In the genomic region with DNA sequence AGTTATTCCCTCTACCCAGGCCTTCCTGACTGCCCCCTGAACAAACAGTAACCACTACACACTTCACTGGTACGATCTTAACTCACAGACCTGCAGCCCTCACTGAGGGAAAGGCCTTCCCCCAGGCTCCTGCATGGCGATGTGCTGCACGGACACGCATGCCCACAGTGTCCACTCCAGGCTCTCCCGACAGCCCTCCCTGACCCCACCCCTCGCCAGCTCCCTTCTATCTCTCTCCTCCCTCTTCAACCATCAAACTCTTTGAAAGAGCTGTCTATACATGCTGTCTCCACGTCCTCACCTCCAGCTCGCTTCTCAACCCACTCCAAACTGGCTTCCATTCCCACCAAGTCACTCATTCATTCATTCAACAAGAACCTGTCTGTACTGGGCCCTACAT, we compare ENCODE assay signal across 16 cellular contexts. TPM values are rescaled to one million over a fixed set of nuclear protein-coding genes. Genes with fewer than 3 reads are reported as not detected.
"Had no signal": no experiment of that assay in that cellular context is flagged by ENCODE, and none has a peak within 500 bp of the region (broad histone marks: within the 10 kb centered on the region; RNA-seq: fewer than 3 reads in every experiment).

No MANE protein-coding gene starts in this region.

- H3K27me3 Mint-ChIP-seq: activated CD4-positive, alpha-beta T cell treated with anti-CD3 and anti-CD28 coated beads, Interleukin-2, amount 10 ng/mL, durations not matched to agents 24 days and 14 days had no signal

- H3K9me3 ChIP-seq: esophagus squamous epithelium, ovary, tibial artery, vagina had no signal

- H3K9me3 Mint-ChIP-seq: activated CD4-positive, alpha-beta T cell treated with anti-CD3 and anti-CD28 coated beads, Interleukin-2, amount 10 ng/mL, durations not matched to agents 24 days and 14 days; neural crest cell had no signal

- H3K27ac Mint-ChIP-seq: activated CD4-positive, alpha-beta T cell treated with anti-CD3 and anti-CD28 coated beads, Interleukin-2, amount 10 ng/mL, durations not matched to agents 24 days and 14 days had no signal

- H3K4me3 Mint-ChIP-seq: activated CD4-positive, alpha-beta T cell treated with anti-CD3 and anti-CD28 coated beads, Interleukin-2, amount 10 ng/mL, durations not matched to agents 24 days and 14 days; neural crest cell had no signal

- H3K4me1 ChIP-seq: vagina had no signal

- H3K4me3 ChIP-seq: esophagus squamous epithelium, lung, ovary, tibial artery, vagina had no signal

- H3K36me3 ChIP-seq: esophagus squamous epithelium, ovary, tibial artery, vagina had no signal

- H3K27ac ChIP-seq: esophagus squamous epithelium, ovary, tibial artery, vagina had no signal

- H3K27me3 ChIP-seq: ovary, vagina had no signal

- DNase-seq: activated CD4-positive, alpha-beta T cell treated with anti-CD3 and anti-CD28 coated beads, Interleukin-2, amount 10 ng/mL, durations not matched to agents 24 days and 14 days; activated CD4-positive, CD25-positive, alpha-beta regulatory T cell; activated naive CD4-positive, alpha-beta T cell treated with anti-CD3 and anti-CD28 coated beads, Interleukin-2, amount 50 U/mL, for 16 hours; activated T-cell treated with anti-CD3 and anti-CD28 coated beads, Interleukin-2, amount 50 U/mL, for 1 hour; esophagus squamous epithelium; kidney glomerular epithelial cell; ovary; stimulated activated CD4-positive, alpha-beta T cell treated with anti-CD3 and anti-CD28 coated beads, Interleukin-15, amount 100 ng/mL, for 24 hours; stimulated activated CD4-positive, alpha-beta T cell treated with anti-CD3 and anti-CD28 coated beads, Interleukin-4, amount 100 ng/mL, for 1 hour; stimulated activated naive CD4-positive, alpha-beta T cell; SW 1271 had no signal

RNA-seq across cellular contexts. Expression of a gene that starts 3.9 kb away (rescaled TPM):
- total RNA-seq: activated CD4-positive, alpha-beta T cell treated with anti-CD3 and anti-CD28 coated beads, Interleukin-2, amount 10 ng/mL, durations not matched to agents 24 days and 14 days; bronchial epithelial cell had no signal
